Comparison of ENCODE assay signal across 16 cellular contexts in genomic region chr12:49930515-49931288, GRCh38. TPM values are rescaled to one million over a fixed set of nuclear protein-coding genes. Genes with fewer than 3 reads are reported as not detected.
DNase-seq lines count a peak whose midpoint lies in the region; ATAC-seq and TF ChIP-seq lines count a peak whose summit lies in the region.
"Had no signal": no experiment of that assay in that cellular context is flagged by ENCODE, and none has a peak within 500 bp of the region (broad histone marks: within the 10 kb centered on the region; RNA-seq: fewer than 3 reads in every experiment).

No MANE protein-coding gene starts in this region.

- H3K27me3 Mint-ChIP-seq in mesothelial cell of epicardium (ENCODE audit: low read depth): peaks cover 9% of the 10 kb centered on the region

- no peak for ATAC-seq in GM18505 (IDR thresholded peaks at IDR 0.05; ENCODE audit: unreplicated experiment)

- H3K27ac Mint-ChIP-seq in mesothelial cell of epicardium: no peak overlapping the region
- H3K27ac Mint-ChIP-seq: memory B cell had no signal

- H3K4me3 Mint-ChIP-seq in mesothelial cell of epicardium: no peak overlapping the region
- H3K4me3 Mint-ChIP-seq: central memory CD8-positive, alpha-beta T cell; memory B cell had no signal

- H3K36me3 Mint-ChIP-seq in mesothelial cell of epicardium: no peaks in the 10 kb centered on the region
- H3K36me3 Mint-ChIP-seq: memory B cell had no signal

- peak; percentile 43 for TF ChIP-seq CTCF in mesothelial cell of epicardium (IDR thresholded peaks at IDR 0.05; ENCODE audit: unreplicated experiment)

- peaks cover 9% of the 10 kb centered on the region for H3K4me1 Mint-ChIP-seq in mesothelial cell of epicardium
- H3K4me1 Mint-ChIP-seq: central memory CD8-positive, alpha-beta T cell; memory B cell had no signal

- DNase-seq in EH (ENCODE audit: low read depth): peak; percentile 70
- peak; percentile 60 for DNase-seq in HT1080 (ENCODE audit: low read depth)
- DNase-seq in dedifferentiated amniotic fluid mesenchymal stem cell (ENCODE audit: extremely low spot score): peak; percentile 43
- no peak for DNase-seq in mesothelial cell of epicardium (ENCODE audit: low spot score in 2 of 2, unreplicated experiment in 2 of 2)
- DNase-seq in NCI-H510A treated with DMSO at 0.1 percent for 48 hours (lab: John Stamatoyannopoulos, UW): no peak
- no peak for DNase-seq in DMS 273 treated with DMSO at 0.1 percent for 48 hours (lab: John Stamatoyannopoulos, UW)
- DNase-seq: activated T-cell treated with anti-CD3 and anti-CD28 coated beads, Interleukin-2, amount 50 U/mL, for 48 hours; DMS53; heart left ventricle; MV-4-11; NCI-H446 treated with DMSO at 0.1 percent for 48 hours; pancreas; SIG-M5 had no signal

- TF ChIP-seq POLR2A in GM18505 (IDR thresholded peaks at IDR 0.05; ENCODE audit: borderline replicate concordance, extremely low read depth, insufficient read depth, insufficient read length): no peak

- peaks cover 8% of the 10 kb centered on the region for H3K9me3 Mint-ChIP-seq in mesothelial cell of epicardium
- H3K9me3 Mint-ChIP-seq: central memory CD8-positive, alpha-beta T cell; memory B cell had no signal

RNA-seq across cellular contexts. Expression of gene AQP2, which starts 19.8 kb away (rescaled TPM):
- not detected in 2 replicates for total RNA-seq in HT1080 (2014; rRNA removed; shearing (Covaris generic))
- not detected in 2 replicates for polyA plus RNA-seq in HT1080 (2015; cell fraction: cytosol; rRNA removed)
- polyA plus RNA-seq in HT1080 (2015; cell fraction: nucleus; rRNA removed): not detected in 2 replicates
- not detected in 3 replicates for total RNA-seq in mesothelial cell of epicardium
- total RNA-seq: heart left ventricle had no signal
- polyA plus RNA-seq: heart left ventricle had no signal

RNA-seq across cellular contexts. Expression of gene FAIM2, which starts 27.0 kb away (rescaled TPM):
- total RNA-seq in HT1080 (2014; rRNA removed; shearing (Covaris generic)): not detected in 2 replicates
- 0.15 and 0.19 TPM in 2 replicates for polyA plus RNA-seq in HT1080 (2015; cell fraction: cytosol; rRNA removed)
- polyA plus RNA-seq in HT1080 (2015; cell fraction: nucleus; rRNA removed): 0.02 TPM in 1 of 2 replicates, not detected in the other
- 0.13 to 0.47 TPM (median 0.29 TPM) in 3 replicates for total RNA-seq in mesothelial cell of epicardium

RNA-seq across cellular contexts. Expression of gene AQP5, which starts 31.0 kb away (rescaled TPM):
- not detected in 2 replicates for total RNA-seq in HT1080 (2014; rRNA removed; shearing (Covaris generic))
- not detected in 2 replicates for polyA plus RNA-seq in HT1080 (2015; cell fraction: cytosol; rRNA removed)
- polyA plus RNA-seq in HT1080 (2015; cell fraction: nucleus; rRNA removed): not detected in 2 replicates
- 0.16 TPM in 1 of 3 replicates, not detected in the others for total RNA-seq in mesothelial cell of epicardium

RNA-seq across cellular contexts. Expression of gene AQP6, which starts 42.0 kb away (rescaled TPM):
- not detected in 2 replicates for total RNA-seq in HT1080 (2014; rRNA removed; shearing (Covaris generic))
- 0.38 TPM in 1 of 2 replicates, not detected in the other for polyA plus RNA-seq in HT1080 (2015; cell fraction: cytosol; rRNA removed)
- polyA plus RNA-seq in HT1080 (2015; cell fraction: nucleus; rRNA removed): 0.17 and 0.20 TPM in 2 replicates
- total RNA-seq in mesothelial cell of epicardium: 0.11 to 0.16 TPM (median 0.11 TPM) in 3 replicates
- total RNA-seq: heart left ventricle had no signal

Comparison
In these comparisons a context has a peak if more than half of its experiments do, and no peak if none do; other contexts are left out.
1. DNase-seq: peak in EH (single experiment), HT1080 (single experiment) and dedifferentiated amniotic fluid mesenchymal stem cell (single experiment); none in mesothelial cell of epicardium (0 of 2), NCI-H510A treated with DMSO at 0.1 percent for 48 hours (single experiment) and DMS 273 treated with DMSO at 0.1 percent for 48 hours (single experiment).